ENCODE assay signal across 20 cellular contexts in genomic region chr10:122352817-122353525, GRCh38.
DNase-seq lines count a peak whose midpoint lies in the region; ATAC-seq and TF ChIP-seq lines count a peak whose summit lies in the region.
"Had no signal": no experiment of that assay in that cellular context is flagged by ENCODE, and none has a peak within 500 bp of the region (broad histone marks: within the 10 kb centered on the region; RNA-seq: fewer than 3 reads in every experiment).

No MANE protein-coding gene starts in this region.

- CTCF ChIA-PET in RWPE1 (lab: Yijun Ruan, JAX): interaction anchor here (1.1 to 1.2 kb wide), 2 partner anchors 10 to 54 kb away, joined by 3 to 5 read pairs; no protein-coding TSS in a partner anchor

- no peaks in the 10 kb centered on the region for H3K27me3 ChIP-seq in HAP-1 (ENCODE audit: low read depth)

- no peak overlapping the region for H3K4me3 Mint-ChIP-seq in nephron
- H3K4me3 Mint-ChIP-seq: CD8-positive, alpha-beta memory T cell; T-helper 1 cell treated with Interleukin-12 subunit alpha and Interleukin-12 subunit beta and Interleukin-4 antibody, amounts not matched to agents 30 μg/mL and 1 μg/mL, for 36 hours had no signal

- peak; percentile 28 for DNase-seq in COLO829 (ENCODE audit: low spot score)
- peak; percentile 49 for DNase-seq in DMS 273 treated with DMSO at 0.1 percent for 48 hours (lab: John Stamatoyannopoulos, UW)
- no peak for DNase-seq in RWPE1 (ENCODE audit: low spot score)
- no peak for DNase-seq in HAP-1 (ENCODE audit: low spot score in 2 of 2)
- DNase-seq: ACHN; C1 segment of cervical spinal cord; CD8-positive, alpha-beta memory T cell; DND-41; GOT3; Kasumi-1; MM.1S; NCI-H1092; NCI-H1694 treated with DMSO at 0.1 percent for 48 hours; NCI-H2107; NCI-H226; SHP77 treated with DMSO at 0.1 percent for 48 hours had no signal

- H3K27ac ChIP-seq in RWPE1: 0 out of 2 replicates have a peak overlapping the region, but pooled peaks have one; percentile 2

- no peaks in the 10 kb centered on the region for H3K36me3 Mint-ChIP-seq in nephron (ENCODE audit: low read depth)

- in situ Hi-C loops in HAP-1 (cut with MboI; ENCODE audit: low sequenced_read_pairs): no loop called here

- peak overlapping the region; percentile 48 to 90 (median 67) for H3K27ac Mint-ChIP-seq in nephron
- H3K27ac Mint-ChIP-seq: T-helper 1 cell treated with Interleukin-12 subunit alpha and Interleukin-12 subunit beta and Interleukin-4 antibody, amounts not matched to agents 30 μg/mL and 1 μg/mL, for 36 hours had no signal

- no peak for ATAC-seq in GM21528 (IDR thresholded peaks at IDR 0.05; ENCODE audit: low FRiP score, unreplicated experiment)
- no peak for ATAC-seq in GM18909 (IDR thresholded peaks at IDR 0.05; ENCODE audit: poor library complexity, unreplicated experiment)

- TF ChIP-seq CTCF in RWPE1 (conservative IDR thresholded peaks at IDR 0.05; ENCODE audit: low read depth) (no peak), nephron (IDR thresholded peaks at IDR 0.05; ENCODE audit: unreplicated experiment in 3 of 3) (no peak)

- peaks cover under 1% of the 10 kb centered on the region for H3K9me3 Mint-ChIP-seq in nephron
- H3K9me3 Mint-ChIP-seq: T-helper 1 cell treated with Interleukin-12 subunit alpha and Interleukin-12 subunit beta and Interleukin-4 antibody, amounts not matched to agents 30 μg/mL and 1 μg/mL, for 36 hours had no signal

- no peaks in the 10 kb centered on the region for H3K9me3 ChIP-seq in HAP-1

- H3K4me3 ChIP-seq in HAP-1: no peak overlapping the region

- POLR2A ChIA-PET in RWPE1 (lab: Yijun Ruan, JAX; ENCODE audit: low non-redundant PET): no interaction called here

- H3K4me1 ChIP-seq in HAP-1: no peaks in the 10 kb centered on the region

- no peaks in the 10 kb centered on the region for H3K36me3 ChIP-seq in HAP-1 (replicated peaks)

- H3K27me3 Mint-ChIP-seq in nephron (ENCODE audit: low read depth): peaks cover 4% of the 10 kb centered on the region

- H3K4me1 Mint-ChIP-seq in nephron: no peaks in the 10 kb centered on the region
- H3K4me1 Mint-ChIP-seq: CD8-positive, alpha-beta memory T cell had no signal

Comparison
In these comparisons a context has a peak if more than half of its experiments do, and no peak if none do; other contexts are left out.
1. DNase-seq: peak in COLO829 (single experiment) and DMS 273 treated with DMSO at 0.1 percent for 48 hours (single experiment); none in RWPE1 (single experiment) and HAP-1 (0 of 2).